In the genomic region with DNA sequence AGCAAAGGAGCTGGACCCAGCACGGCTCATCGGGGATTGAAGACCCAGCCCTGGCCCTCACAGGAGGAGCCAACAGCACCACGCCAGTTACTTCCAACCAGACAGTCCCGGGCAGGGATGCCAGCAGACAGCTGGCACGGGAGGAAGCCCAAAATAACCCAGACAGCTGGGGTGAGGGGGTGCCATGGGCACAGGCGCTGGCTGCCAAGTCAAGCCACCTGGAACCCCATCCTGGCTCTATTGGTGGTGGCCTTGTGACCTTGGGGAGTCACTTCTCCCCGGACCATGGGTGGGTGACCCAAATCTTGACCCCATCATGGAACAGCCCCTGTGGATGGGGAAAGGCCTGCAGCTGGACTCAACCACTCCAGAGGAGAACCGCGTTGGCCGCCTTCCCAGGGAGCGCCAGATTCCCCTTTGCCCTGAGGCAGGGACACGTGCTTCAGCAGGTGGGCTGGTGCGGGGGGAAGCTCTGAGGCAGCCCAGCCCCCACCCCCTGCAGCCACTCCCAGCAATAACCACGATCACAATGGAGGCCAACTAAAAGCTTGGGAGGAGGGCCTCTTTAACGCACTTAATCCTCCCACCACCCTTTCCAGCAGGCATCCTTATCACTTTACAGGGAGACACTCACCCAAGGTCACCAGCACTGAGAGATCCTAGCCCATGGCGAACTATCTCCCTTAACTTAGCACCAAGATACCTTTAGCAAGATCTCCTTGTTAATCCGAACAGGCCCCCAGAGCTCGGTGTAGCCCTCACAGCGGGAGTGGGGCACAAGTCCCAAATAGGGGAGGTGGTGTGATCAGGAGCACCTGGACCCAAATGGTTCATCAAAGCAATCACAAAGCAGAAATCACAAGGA, we compare ENCODE assay signal across 8 cellular contexts.
DNase-seq lines count a peak whose midpoint lies in the region; ATAC-seq and TF ChIP-seq lines count a peak whose summit lies in the region.

No MANE protein-coding gene starts in this region.

- H3K4me1 ChIP-seq in neuron (ENCODE audit: insufficient read depth, low read length): peaks cover 44% of the 10 kb centered on the region

- DNase-seq in NCI-H1105 treated with DMSO at 0.1 percent for 48 hours (lab: John Stamatoyannopoulos, UW): peak; percentile 94
- peak; percentile 72 for DNase-seq in WERI-Rb-1
- DNase-seq in fibroblast of pulmonary artery (ENCODE audit: low read depth): no peak
- DNase-seq in SW 1271 (lab: John Stamatoyannopoulos, UW): no peak
- DNase-seq in cerebellar nuclear complex (lab: John Stamatoyannopoulos, UW): no peak

- H3K36me3 ChIP-seq in WERI-Rb-1 (peaks cover 30% of the 10 kb centered on the region), neuron (ENCODE audit: insufficient read depth, low read length) (peaks cover 37% of the 10 kb centered on the region)

- H3K27ac ChIP-seq in C4-2B (peak overlapping the region; percentile 98), WERI-Rb-1 (peak overlapping the region; percentile 100)

- H3K27me3 ChIP-seq in WERI-Rb-1 (ENCODE audit: insufficient read depth, low read depth, severe bottlenecking) (no peaks in the 10 kb centered on the region), neuron (ENCODE audit: insufficient read depth, low read length) (no peaks in the 10 kb centered on the region)

- H3K9me3 ChIP-seq in WERI-Rb-1 (ENCODE audit: severe bottlenecking) (no peaks in the 10 kb centered on the region), neuron (ENCODE audit: low read length) (no peaks in the 10 kb centered on the region)

- ATAC-seq in GM21390 (IDR thresholded peaks at IDR 0.05; ENCODE audit: unreplicated experiment): no peak

- no peak overlapping the region for H2AFZ ChIP-seq in neuron (ENCODE audit: low read depth, low read length)

- peak overlapping the region; percentile 35 for H3K4me3 ChIP-seq in WERI-Rb-1 (ENCODE audit: low read depth, low read length)
- H3K4me3 ChIP-seq in fibroblast of pulmonary artery (replicated peaks; ENCODE audit: low read depth, low read length): peak overlapping the region; percentile 78
- peak overlapping the region; percentile 88 for H3K4me3 ChIP-seq in neuron (ENCODE audit: low read length)

- TF ChIP-seq CTCF in C4-2B (conservative IDR thresholded peaks at IDR 0.05) (no peak), WERI-Rb-1 (IDR thresholded peaks at IDR 0.05; ENCODE audit: low read depth, low read length) (no peak), fibroblast of pulmonary artery (IDR thresholded peaks at IDR 0.05; ENCODE audit: low read length, missing control alignments) (no peak)

Comparison
In these comparisons a context has a peak if more than half of its experiments do, and no peak if none do; other contexts are left out.
1. DNase-seq: peak in NCI-H1105 treated with DMSO at 0.1 percent for 48 hours (single experiment) and WERI-Rb-1 (single experiment); none in fibroblast of pulmonary artery (single experiment), SW 1271 (0 of 2) and cerebellar nuclear complex (0 of 2).
2. H3K4me3 ChIP-seq: peak in every context shown above with its lines; median percentile 88 in neuron; 78 in fibroblast of pulmonary artery; 35 in WERI-Rb-1.